ENCODE assay signal across 1 cellular context in genomic region chr20:48794360-48794759, GRCh38.
TF ChIP-seq lines count a peak whose summit lies in the region.

No MANE protein-coding gene starts in this region.

TF ChIP-seq in HepG2, 621 proteins besides CTCF, POLR2A, EP300 and RAD21 (continued from another document):
- TF ChIP-seq ZSCAN5A (CRISPR knock-in tag; IDR thresholded peaks at IDR 0.05; ENCODE audit: borderline replicate concordance): no peak
- TF ChIP-seq FLYWCH1 (CRISPR knock-in tag; IDR thresholded peaks at IDR 0.05): no peak
- TF ChIP-seq ATM (IDR thresholded peaks at IDR 0.05; ENCODE audit: borderline replicate concordance): no peak
- no peak for TF ChIP-seq GMEB1 (CRISPR knock-in tag; IDR thresholded peaks at IDR 0.05; ENCODE audit: borderline replicate concordance)
- TF ChIP-seq CERS6 (CRISPR knock-in tag; IDR thresholded peaks at IDR 0.05): no peak
- no peak for TF ChIP-seq ZNF704 (CRISPR knock-in tag; IDR thresholded peaks at IDR 0.05; ENCODE audit: borderline replicate concordance)
- no peak for TF ChIP-seq PRDM4 (CRISPR knock-in tag; IDR thresholded peaks at IDR 0.05; ENCODE audit: borderline replicate concordance)
- no peak for TF ChIP-seq ZNF292 (CRISPR knock-in tag; IDR thresholded peaks at IDR 0.05; ENCODE audit: borderline replicate concordance, low read depth)
- no peak for TF ChIP-seq GABPA (IDR thresholded peaks at IDR 0.05; ENCODE audit: low read depth, low read length)
- no peak for TF ChIP-seq GABPA (CRISPR knock-in tag; IDR thresholded peaks at IDR 0.05; ENCODE audit: low read depth)
- no peak for TF ChIP-seq BCLAF1 (IDR thresholded peaks at IDR 0.05)
- no peak for TF ChIP-seq TARDBP (CRISPR knock-in tag; IDR thresholded peaks at IDR 0.05)
- no peak for TF ChIP-seq ZNF337 (CRISPR knock-in tag; IDR thresholded peaks at IDR 0.05; ENCODE audit: borderline replicate concordance, low read depth)
- no peak for TF ChIP-seq ERF (CRISPR knock-in tag; IDR thresholded peaks at IDR 0.05)
